In genomic region chr19:33693678-33694077, GRCh38 we compare ENCODE assay signal across 21 cellular contexts.
A peak's percentile ranks its signal among the peaks of the same experiment; 100 is the strongest.
DNase-seq lines count a peak whose midpoint lies in the region; ATAC-seq, FAIRE-seq and TF ChIP-seq lines count a peak whose summit lies in the region.
"Had no signal": no experiment of that assay in that cellular context is flagged by ENCODE, and none has a peak within 500 bp of the region (broad histone marks: within the 10 kb centered on the region; RNA-seq: fewer than 3 reads in every experiment).

No MANE protein-coding gene starts in this region.

- peak; percentile 35 for DNase-seq in Daoy (ENCODE audit: low read depth)
- DNase-seq in SK-N-SH = no peak
- DNase-seq in endodermal cell = no peak
- peak; percentile 6 for DNase-seq in posterior vena cava (ENCODE audit: low spot score)
- no peak for DNase-seq in pancreas
- DNase-seq in activated CD8-positive, alpha-beta T cell treated with anti-CD3 and anti-CD28 coated beads for 36 hours = no peak
- DNase-seq: 8988T; C1 segment of cervical spinal cord; Calu3; CD4-positive, alpha-beta memory T cell; COR-L47; DMS53; DMS79 treated with DMSO at 0.1 percent for 48 hours; GM23248; HFFc6 had no signal

- ATAC-seq in GM18502 (IDR thresholded peaks at IDR 0.05; ENCODE audit: poor library complexity, unreplicated experiment) = no peak
- no peak for ATAC-seq in pancreas
- no peak for ATAC-seq in activated CD8-positive, alpha-beta T cell treated with anti-CD3 and anti-CD28 coated beads for 36 hours
- ATAC-seq: HCT116 had no signal

- no peak overlapping the region for H3K27ac ChIP-seq in SK-N-SH (ENCODE audit: low read depth in 2 of 2, low read length in 1 of 2)
- no peak overlapping the region for H3K27ac ChIP-seq in endodermal cell (ENCODE audit: low read depth, low read length)
- no peak overlapping the region for H3K27ac ChIP-seq in pancreas
- H3K27ac ChIP-seq: GM23248 had no signal

- H3K4me1 Mint-ChIP-seq in endodermal cell = peaks cover 4% of the 10 kb centered on the region
- H3K4me1 Mint-ChIP-seq in activated CD8-positive, alpha-beta T cell treated with anti-CD3 and anti-CD28 coated beads for 36 hours (ENCODE audit: low read depth) = no peaks in the 10 kb centered on the region
- H3K4me1 Mint-ChIP-seq: CD4-positive, alpha-beta memory T cell had no signal

- H3K4me3 ChIP-seq in SK-N-SH (ENCODE audit: low read depth in 2 of 2, low read length in 1 of 2) (no peak overlapping the region), endodermal cell (ENCODE audit: low read length) (no peak overlapping the region), pancreas (no peak overlapping the region)
- H3K4me3 ChIP-seq: GM23248 had no signal

- H3K9ac ChIP-seq in SK-N-SH (no peak overlapping the region), endodermal cell (ENCODE audit: extremely low read depth, low read length, poor library complexity, severe bottlenecking) (no peak overlapping the region)
- H3K9ac ChIP-seq: GM23248 had no signal

- H3K9me3 ChIP-seq in SK-N-SH (no peaks in the 10 kb centered on the region), endodermal cell (ENCODE audit: control insufficient read depth, low read length) (no peaks in the 10 kb centered on the region), pancreas (no peaks in the 10 kb centered on the region)

- H3K27me3 ChIP-seq in SK-N-SH (ENCODE audit: insufficient read depth) = no peaks in the 10 kb centered on the region
- no peaks in the 10 kb centered on the region for H3K27me3 ChIP-seq in endodermal cell (ENCODE audit: control insufficient read depth, insufficient read depth, low read length, poor library complexity, severe bottlenecking)
- peaks cover 0 to under 1% (median 0%) of the 10 kb centered on the region in 4 donors for H3K27me3 ChIP-seq in pancreas

- H2AFZ ChIP-seq in SK-N-SH (ENCODE audit: low read depth) = no peak overlapping the region
- H2AFZ ChIP-seq: GM23248 had no signal

- no peaks in the 10 kb centered on the region for H3K36me3 Mint-ChIP-seq in endodermal cell (ENCODE audit: low read depth)
- H3K36me3 Mint-ChIP-seq in activated CD8-positive, alpha-beta T cell treated with anti-CD3 and anti-CD28 coated beads for 36 hours (ENCODE audit: low read depth) = no peaks in the 10 kb centered on the region
- H3K36me3 Mint-ChIP-seq: CD4-positive, alpha-beta memory T cell had no signal

- CTCF ChIA-PET in SK-N-SH (lab: Yijun Ruan, JAX) = interaction anchor here (1.2 to 2.6 kb wide), 3 partner anchors 11 to 84 kb away, joined by 3 to 8 read pairs (median 4); no protein-coding TSS in a partner anchor
- CTCF ChIA-PET in activated CD8-positive, alpha-beta T cell treated with anti-CD3 and anti-CD28 coated beads for 36 hours (lab: Charles Lee) = no interaction called here

- H3K4me1 ChIP-seq in SK-N-SH (ENCODE audit: control insufficient read depth in 1 of 2, insufficient read depth in 2 of 2, low read depth in 1 of 2, low read length in 1 of 2) (peaks cover 0 to 31% of the 10 kb centered on the region in 2 experiments; a peak in 1 of 4 replicates), endodermal cell (ENCODE audit: control insufficient read depth, insufficient read depth, low read length) (no peaks in the 10 kb centered on the region), pancreas (no peaks in the 10 kb centered on the region)

- no peaks in the 10 kb centered on the region for H3K27me3 Mint-ChIP-seq in endodermal cell (ENCODE audit: insufficient read depth)
- no peaks in the 10 kb centered on the region for H3K27me3 Mint-ChIP-seq in activated CD8-positive, alpha-beta T cell treated with anti-CD3 and anti-CD28 coated beads for 36 hours

- no peaks in the 10 kb centered on the region for H3K9me3 Mint-ChIP-seq in endodermal cell
- H3K9me3 Mint-ChIP-seq in activated CD8-positive, alpha-beta T cell treated with anti-CD3 and anti-CD28 coated beads for 36 hours = no peaks in the 10 kb centered on the region
- H3K9me3 Mint-ChIP-seq: CD4-positive, alpha-beta memory T cell had no signal

- peak overlapping the region; percentile 17 for H3K27ac Mint-ChIP-seq in endodermal cell
- no peak overlapping the region for H3K27ac Mint-ChIP-seq in activated CD8-positive, alpha-beta T cell treated with anti-CD3 and anti-CD28 coated beads for 36 hours
- H3K27ac Mint-ChIP-seq: CD4-positive, alpha-beta memory T cell; HFFc6 had no signal

- TF ChIP-seq RAD21 in SK-N-SH (IDR thresholded peaks at IDR 0.05; ENCODE audit: low read length) = no peak

- H3K36me3 ChIP-seq in SK-N-SH (replicated peaks in 1 of 2; ENCODE audit: control insufficient read depth in 1 of 2, insufficient read depth in 2 of 2, low read length in 1 of 2) = no peaks in the 10 kb centered on the region
- no peaks in the 10 kb centered on the region for H3K36me3 ChIP-seq in endodermal cell (ENCODE audit: control insufficient read depth, insufficient read depth, low read length)
- H3K36me3 ChIP-seq in pancreas = no peaks in the 10 kb centered on the region

- no peak for TF ChIP-seq EP300 in SK-N-SH (IDR thresholded peaks at IDR 0.05; ENCODE audit: borderline replicate concordance in 1 of 2, low read depth in 1 of 2, low read length in 1 of 2)

- H3F3A ChIP-seq in SK-N-SH (replicated peaks; ENCODE audit: insufficient read depth) = no peaks in the 10 kb centered on the region

- no peaks in the 10 kb centered on the region for H4K20me1 ChIP-seq in SK-N-SH (ENCODE audit: insufficient read depth)

- H3K9me2 ChIP-seq in SK-N-SH = no peaks in the 10 kb centered on the region

- POLR2A ChIA-PET in SK-N-SH (lab: Yijun Ruan, JAX) = no interaction called here
- POLR2A ChIA-PET in activated CD8-positive, alpha-beta T cell treated with anti-CD3 and anti-CD28 coated beads for 36 hours (lab: Charles Lee) = no interaction called here

- intact Hi-C loops in posterior vena cava (cut with DNase I) (loop anchor here in 1 of 2 donors (10.0 kb wide), 1 partner anchor 1629 kb away; no protein-coding TSS in a partner anchor), pancreas (cut with DNase I) (no loop called here)
- intact Hi-C loops in activated CD8-positive, alpha-beta T cell treated with anti-CD3 and anti-CD28 coated beads for 36 hours (cut with micrococcal nuclease) = no loop called here

- TF ChIP-seq CTCF in SK-N-SH (IDR thresholded peaks at IDR 0.05) = no peak
- TF ChIP-seq CTCF in endodermal cell (conservative IDR thresholded peaks at IDR 0.05) = no peak
- TF ChIP-seq CTCF in pancreas (IDR thresholded peaks at IDR 0.05) = no peak
- TF ChIP-seq CTCF in activated CD8-positive, alpha-beta T cell treated with anti-CD3 and anti-CD28 coated beads for 36 hours (IDR thresholded peaks at IDR 0.05) = no peak

- H3K4me3 Mint-ChIP-seq in endodermal cell = no peak overlapping the region
- no peak overlapping the region for H3K4me3 Mint-ChIP-seq in activated CD8-positive, alpha-beta T cell treated with anti-CD3 and anti-CD28 coated beads for 36 hours
- H3K4me3 Mint-ChIP-seq: CD4-positive, alpha-beta memory T cell; HFFc6 had no signal

- WGBS in SK-N-SH (ENCODE audit: low lambda C conversion rate) = 21% methylated on average over 3 of the region's 3 CpGs
- WGBS in endodermal cell (ENCODE audit: insufficient coverage in 1 of 2, insufficient read length in 1 of 2), 2 experiments = 74 to 80% methylated on average over 1 to 3 of the region's 3 CpGs
- WGBS in pancreas, 2 donors = 47 to 72% methylated on average over 3 of the region's 3 CpGs

- H3K4me2 ChIP-seq in SK-N-SH = no peak overlapping the region

- H3K79me2 ChIP-seq in SK-N-SH (ENCODE audit: insufficient read depth) = no peaks in the 10 kb centered on the region

- FAIRE-seq in pancreas (lab: Jason Lieb, UNC) = no peak
- FAIRE-seq: G401.6, GM12892, GM19239, H1 had no signal

TF ChIP-seq in SK-N-SH, 30 proteins besides CTCF, POLR2A, EP300 and RAD21:
- TF ChIP-seq GATA2 (CRISPR knock-in tag; IDR thresholded peaks at IDR 0.05) (peak; percentile 73), CHD2 (IDR thresholded peaks at IDR 0.05; ENCODE audit: low read length, partially characterized antibody) (no peak)

Comparison
In these comparisons a context has a peak if more than half of its experiments do, and no peak if none do; other contexts are left out.
1. DNase-seq: peak in Daoy (single experiment) and posterior vena cava (single experiment); none in SK-N-SH (single experiment), endodermal cell (single experiment), pancreas (0 of 6) and activated CD8-positive, alpha-beta T cell treated with anti-CD3 and anti-CD28 coated beads for 36 hours (single experiment).